In the genomic region with DNA sequence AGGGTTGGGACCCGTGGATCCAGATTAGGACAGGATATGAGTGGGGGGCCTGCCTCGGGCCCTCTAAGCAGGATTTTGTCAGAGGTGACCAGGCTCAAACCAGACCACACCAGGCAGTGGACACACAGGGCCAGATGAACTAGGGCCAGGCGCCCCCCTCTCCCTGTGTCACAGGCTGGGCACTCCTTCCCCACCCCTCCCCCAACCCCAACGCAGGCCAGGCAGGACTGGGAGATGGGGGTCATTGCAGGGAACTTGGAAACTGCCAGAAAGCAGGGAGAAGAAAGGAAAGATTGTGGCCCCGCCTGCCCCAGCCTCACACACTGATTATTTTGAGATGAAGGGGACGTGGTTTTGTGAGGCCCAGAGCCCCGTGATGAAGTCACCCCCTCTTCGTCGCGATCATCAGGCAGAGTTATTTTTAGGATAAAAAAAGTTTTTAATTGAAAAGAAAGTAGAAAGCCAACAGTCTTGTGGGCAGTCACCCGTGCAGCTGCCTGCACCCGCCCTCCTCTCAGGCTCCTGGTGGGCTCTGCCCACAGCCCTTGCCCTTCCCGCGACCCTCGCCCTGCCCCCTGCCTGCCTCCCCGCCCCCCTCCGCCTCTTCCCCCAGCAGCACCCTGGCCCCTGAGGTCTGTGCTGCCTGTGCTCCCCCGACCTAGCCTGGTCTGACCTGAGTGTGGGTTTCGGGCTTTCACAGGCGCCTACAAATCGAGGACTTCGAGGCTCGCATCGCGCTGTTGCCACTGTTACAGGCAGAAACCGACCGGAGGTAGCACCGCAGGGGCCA, we compare ENCODE assay signal across 26 cellular contexts. TPM values are rescaled to one million over a fixed set of nuclear protein-coding genes. Genes with fewer than 3 reads are reported as not detected.
DNase-seq lines count a peak whose midpoint lies in the region; ATAC-seq and TF ChIP-seq lines count a peak whose summit lies in the region.
"Had no signal": no experiment of that assay in that cellular context is flagged by ENCODE, and none has a peak within 500 bp of the region (broad histone marks: within the 10 kb centered on the region; RNA-seq: fewer than 3 reads in every experiment).

No MANE protein-coding gene starts in this region.

- POLR2A ChIA-PET in OCI-LY7 (lab: Charles Lee), result no interaction called here

- H2BK120ac ChIP-seq in H9 (ENCODE audit: low read depth, low read length, poor library complexity, severe bottlenecking), result no peak overlapping the region

- H4K5ac ChIP-seq in H9 (ENCODE audit: insufficient read length, low read depth, low read length), result no peak overlapping the region

- H3K18ac ChIP-seq in H9 (ENCODE audit: insufficient read length, low read depth, low read length), result no peak overlapping the region

- H3K4me1 ChIP-seq in BLaER1 (peaks cover 82% of the 10 kb centered on the region), H9 (ENCODE audit: insufficient read depth, low read length) (no peaks in the 10 kb centered on the region), OCI-LY7 (ENCODE audit: insufficient read depth, low read length, poor library complexity, severe bottlenecking) (peaks cover 55% of the 10 kb centered on the region)
- H3K4me1 ChIP-seq: A549, Caco-2, SJSA1 had no signal

- H3K79me2 ChIP-seq in H9 (ENCODE audit: insufficient read depth, low read length) (no peaks in the 10 kb centered on the region; the same call in 1 of the 2 replicates), OCI-LY7 (ENCODE audit: insufficient read depth, low read depth, low read length) (peaks cover 41% of the 10 kb centered on the region)

- H3K4me3 ChIP-seq in BLaER1 (peak overlapping the region; percentile 39; the same call in 1 of the 2 replicates), OCI-LY7 (ENCODE audit: low read depth, low read length, poor library complexity, severe bottlenecking) (peak overlapping the region; percentile 65)
- H3K4me3 ChIP-seq: A549, PC-9, SJSA1 had no signal

- H2AK5ac ChIP-seq in H9 (ENCODE audit: insufficient read length, low read length), result no peak overlapping the region

- DNase-seq in H9 (no peak), OCI-LY7 (ENCODE audit: low spot score) (peak; percentile 33), medulla oblongata (ENCODE audit: extremely low spot score) (peak; percentile 37), T-helper 9 cell (no peak), cerebellar nuclear complex (lab: John Stamatoyannopoulos, UW) (no peak), germinal center (ENCODE audit: low spot score) (no peak)
- DNase-seq in activated naive CD8-positive, alpha-beta T cell treated with anti-CD3 and anti-CD28 coated beads, Interleukin-2, amount 50 U/mL, for 24 hours, result no peak
- DNase-seq: activated CD4-positive, alpha-beta T cell treated with anti-CD3 and anti-CD28 coated beads, Interleukin-2, amount 10 ng/mL, durations not matched to agents 7 days and 5 days; activated effector memory CD4-positive, alpha-beta T cell treated with anti-CD3 and anti-CD28 coated beads, Interleukin-2, amount 50 U/mL, for 16 hours; BE2C; Caco-2; DMS79 treated with DMSO at 0.1 percent for 48 hours; glutamatergic neuron; left cardiac atrium; natural killer cell; NCI-H1048; NCI-H2029 treated with DMSO at 0.1 percent for 48 hours; NCI-H446; PC-9; T-helper 17 cell had no signal

- peaks cover 8 to 27% of the 10 kb centered on the region in 2 experiments for H3K4me1 Mint-ChIP-seq in H9
- peaks cover 11% of the 10 kb centered on the region for H3K4me1 Mint-ChIP-seq in activated naive CD8-positive, alpha-beta T cell treated with anti-CD3 and anti-CD28 coated beads, Interleukin-2, amount 50 U/mL, for 24 hours
- H3K4me1 Mint-ChIP-seq: T-helper 17 cell had no signal

- no peaks in the 10 kb centered on the region for H3K9me2 ChIP-seq in OCI-LY7 (ENCODE audit: insufficient read depth, low read length)

- H3K4me2 ChIP-seq in BLaER1, result peak overlapping the region; percentile 89
- no peak overlapping the region for H3K4me2 ChIP-seq in H9 (ENCODE audit: insufficient read depth, insufficient read length, low read length)
- H3K4me2 ChIP-seq in OCI-LY7 (ENCODE audit: low read length), result peak overlapping the region; percentile 100
- H3K4me2 ChIP-seq: A549, PC-9 had no signal

- peak overlapping the region in 2 of 3 experiments; percentile 44 to 75; a peak in 2 of 7 replicates for H3K27ac Mint-ChIP-seq in H9
- no peak overlapping the region for H3K27ac Mint-ChIP-seq in activated naive CD8-positive, alpha-beta T cell treated with anti-CD3 and anti-CD28 coated beads, Interleukin-2, amount 50 U/mL, for 24 hours
- H3K27ac Mint-ChIP-seq: natural killer cell, progenitor cell of endocrine pancreas, T-helper 17 cell had no signal

- CTCF ChIA-PET in OCI-LY7 (lab: Charles Lee; ENCODE audit: unreplicated experiment), result interaction anchor here (0.6 kb wide), 1 partner anchor 127 kb away, joined by 3 read pairs; no protein-coding TSS in a partner anchor

- no peak overlapping the region for H3K4me3 Mint-ChIP-seq in H9
- no peak overlapping the region for H3K4me3 Mint-ChIP-seq in activated naive CD8-positive, alpha-beta T cell treated with anti-CD3 and anti-CD28 coated beads, Interleukin-2, amount 50 U/mL, for 24 hours
- H3K4me3 Mint-ChIP-seq: activated CD4-positive, alpha-beta T cell treated with anti-CD3 and anti-CD28 coated beads, Interleukin-2, amount 10 ng/mL, durations not matched to agents 7 days and 5 days; natural killer cell; T-helper 17 cell had no signal

- H3K14ac ChIP-seq in H9 (ENCODE audit: insufficient read depth, low read length), result no peak overlapping the region

- no peaks in the 10 kb centered on the region for H3K27me3 ChIP-seq in BLaER1
- H3K27me3 ChIP-seq in H9 (ENCODE audit: insufficient read depth, low read length), result no peaks in the 10 kb centered on the region
- H3K27me3 ChIP-seq: BE2C, SJSA1 had no signal

- H2BK12ac ChIP-seq in H9 (ENCODE audit: insufficient read length, low read depth, low read length), result no peak overlapping the region

- H3T11ph ChIP-seq in H9 (ENCODE audit: low read length), result no peak overlapping the region

- H3K56ac ChIP-seq in H9 (ENCODE audit: insufficient read length, low read depth, low read length), result no peak overlapping the region

- no peaks in the 10 kb centered on the region for H3K9me3 Mint-ChIP-seq in H9
- no peaks in the 10 kb centered on the region for H3K9me3 Mint-ChIP-seq in activated naive CD8-positive, alpha-beta T cell treated with anti-CD3 and anti-CD28 coated beads, Interleukin-2, amount 50 U/mL, for 24 hours
- H3K9me3 Mint-ChIP-seq: activated CD4-positive, alpha-beta T cell treated with anti-CD3 and anti-CD28 coated beads, Interleukin-2, amount 10 ng/mL, durations not matched to agents 7 days and 5 days; natural killer cell had no signal

- H3K9ac ChIP-seq in BLaER1 (peak overlapping the region; percentile 75), H9 (ENCODE audit: extremely low read depth, insufficient read length, low read length) (no peak overlapping the region)

- H3K23ac ChIP-seq in H9 (ENCODE audit: insufficient read length, low read depth, low read length), result no peak overlapping the region

- H3K36me3 ChIP-seq in BLaER1 (peaks cover 57% of the 10 kb centered on the region), OCI-LY7 (ENCODE audit: insufficient read depth, low read length) (peaks cover 49% of the 10 kb centered on the region)

- no peak overlapping the region for H4K91ac ChIP-seq in H9 (ENCODE audit: insufficient read length, low read depth, low read length)

- H3K27ac ChIP-seq in BLaER1 (peak overlapping the region; percentile 85), H9 (ENCODE audit: insufficient read length, low read depth, low read length) (no peak overlapping the region), OCI-LY7 (ENCODE audit: low read depth, low read length, poor library complexity, severe bottlenecking) (peak overlapping the region; percentile 74)
- H3K27ac ChIP-seq: A549, HL-60, PC-9, SJSA1, VCaP had no signal

- H3K79me1 ChIP-seq in H9 (ENCODE audit: insufficient read depth, low read depth, low read length, poor library complexity, severe bottlenecking), result peaks cover 5% of the 10 kb centered on the region

- no peak for ATAC-seq in activated naive CD8-positive, alpha-beta T cell treated with anti-CD3 and anti-CD28 coated beads, Interleukin-2, amount 50 U/mL, for 24 hours
- ATAC-seq: left cardiac atrium, natural killer cell, T-helper 17 cell had no signal

- no peaks in the 10 kb centered on the region for H3K9me3 ChIP-seq in BLaER1
- H3K9me3 ChIP-seq in H9 (ENCODE audit: control insufficient read depth, low read depth, low read length), result no peaks in the 10 kb centered on the region
- no peaks in the 10 kb centered on the region for H3K9me3 ChIP-seq in OCI-LY7 (ENCODE audit: low read length)
- H3K9me3 ChIP-seq: A549, BE2C, Caco-2, SJSA1 had no signal

- intact Hi-C loops in OCI-LY7 (cut with micrococcal nuclease; ENCODE audit: unreplicated experiment), result no loop called here

- no peak overlapping the region for H4K8ac ChIP-seq in H9 (replicated peaks; ENCODE audit: insufficient read length, low read depth, low read length)

- no peak for TF ChIP-seq CTCF in H9 (conservative IDR thresholded peaks at IDR 0.05)
- no peak for TF ChIP-seq CTCF in OCI-LY7 (conservative IDR thresholded peaks at IDR 0.05; ENCODE audit: low read length)

- H3K23me2 ChIP-seq in H9 (ENCODE audit: insufficient read length, low read depth, low read length, poor library complexity, severe bottlenecking), result no peaks in the 10 kb centered on the region

- no peak overlapping the region for H2BK15ac ChIP-seq in H9 (ENCODE audit: low read depth, low read length)

- no CpG with 5 or more reads among the region's 28 CpGs for WGBS in H9 (ENCODE audit: extremely low coverage, insufficient read length, low lambda C conversion rate)

- H4K20me1 ChIP-seq in BLaER1, result peaks cover 44% of the 10 kb centered on the region
- H4K20me1 ChIP-seq in H9 (ENCODE audit: control insufficient read depth, insufficient read depth, insufficient read length), result peaks cover 3% of the 10 kb centered on the region
- H4K20me1 ChIP-seq in OCI-LY7 (ENCODE audit: insufficient read depth, low read length), result no peaks in the 10 kb centered on the region

- H3K4ac ChIP-seq in H9 (ENCODE audit: low read depth, low read length), result no peak overlapping the region

- no peaks in the 10 kb centered on the region for H3K27me3 Mint-ChIP-seq in H9 (ENCODE audit: low read depth)
- no peaks in the 10 kb centered on the region for H3K27me3 Mint-ChIP-seq in activated naive CD8-positive, alpha-beta T cell treated with anti-CD3 and anti-CD28 coated beads, Interleukin-2, amount 50 U/mL, for 24 hours
- H3K27me3 Mint-ChIP-seq: activated CD4-positive, alpha-beta T cell treated with anti-CD3 and anti-CD28 coated beads, Interleukin-2, amount 10 ng/mL, durations not matched to agents 7 days and 5 days; progenitor cell of endocrine pancreas; T-helper 17 cell had no signal

- H2AFZ ChIP-seq in H9 (ENCODE audit: low read length), result no peak overlapping the region
- H2AFZ ChIP-seq in OCI-LY7 (ENCODE audit: low read length), result no peak overlapping the region
- H2AFZ ChIP-seq: PC-9 had no signal

- BruUV-seq in OCI-LY7 (replicated peaks; lab: Mats Ljungman, UMichigan), result no TSS peak

- peaks cover 13 to 63% (median 47%) of the 10 kb centered on the region in 3 experiments; a peak in 6 of 7 replicates for H3K36me3 Mint-ChIP-seq in H9 (ENCODE audit: insufficient read depth in 1 of 3, low read depth in 3 of 3)
- H3K36me3 Mint-ChIP-seq in activated naive CD8-positive, alpha-beta T cell treated with anti-CD3 and anti-CD28 coated beads, Interleukin-2, amount 50 U/mL, for 24 hours (ENCODE audit: low read depth), result peaks cover 10% of the 10 kb centered on the region
- H3K36me3 Mint-ChIP-seq: natural killer cell had no signal

- no peak overlapping the region for H2BK5ac ChIP-seq in H9 (ENCODE audit: insufficient read length, low read length)

- no peak overlapping the region for H2BK20ac ChIP-seq in H9 (ENCODE audit: low read depth, low read length, poor library complexity, severe bottlenecking)

RNA-seq across cellular contexts. Expression of a gene that starts 1.9 kb away (rescaled TPM):
- total RNA-seq in H9 (2021), result 15.7 and 16.6 TPM in 2 replicates
- 5.4 and 6.9 TPM in 2 replicates for total RNA-seq in OCI-LY7 (2014; rRNA removed; shearing (Covaris generic))
- 35.3 and 35.8 TPM in 2 replicates for total RNA-seq in OCI-LY7 (2022)

RNA-seq across cellular contexts. Expression of a gene that starts 10.8 kb away (rescaled TPM):
- total RNA-seq in H9 (2021), result 489 and 509 TPM in 2 replicates
- 275 and 320 TPM in 2 replicates for total RNA-seq in OCI-LY7 (2014; rRNA removed; shearing (Covaris generic))
- total RNA-seq in OCI-LY7 (2022), result 421 and 429 TPM in 2 replicates

RNA-seq across cellular contexts. Expression of a gene that starts 11.3 kb away (rescaled TPM):
- total RNA-seq in H9 (2021) (5.9 and 6.4 TPM in 2 replicates), OCI-LY7 (2022) (0.48 and 0.51 TPM in 2 replicates)
- 0.19 TPM in 1 of 2 replicates, not detected in the other for total RNA-seq in OCI-LY7 (2014; rRNA removed; shearing (Covaris generic))

RNA-seq across cellular contexts. Expression of a gene that starts 11.4 kb away (rescaled TPM):
- total RNA-seq in H9 (2021) (2.6 and 2.8 TPM in 2 replicates), OCI-LY7 (2022) (6.4 and 8.7 TPM in 2 replicates)
- 7.1 and 10.5 TPM in 2 replicates for total RNA-seq in OCI-LY7 (2014; rRNA removed; shearing (Covaris generic))

Comparison
In these comparisons a context has a peak if more than half of its experiments do, and no peak if none do; other contexts are left out.
1. DNase-seq: peak in OCI-LY7 (single experiment) and medulla oblongata (single experiment); none in H9 (single experiment), activated naive CD8-positive, alpha-beta T cell treated with anti-CD3 and anti-CD28 coated beads, Interleukin-2, amount 50 U/mL, for 24 hours (single experiment), T-helper 9 cell (single experiment), cerebellar nuclear complex (0 of 2) and germinal center (single experiment).